In the genomic region with DNA sequence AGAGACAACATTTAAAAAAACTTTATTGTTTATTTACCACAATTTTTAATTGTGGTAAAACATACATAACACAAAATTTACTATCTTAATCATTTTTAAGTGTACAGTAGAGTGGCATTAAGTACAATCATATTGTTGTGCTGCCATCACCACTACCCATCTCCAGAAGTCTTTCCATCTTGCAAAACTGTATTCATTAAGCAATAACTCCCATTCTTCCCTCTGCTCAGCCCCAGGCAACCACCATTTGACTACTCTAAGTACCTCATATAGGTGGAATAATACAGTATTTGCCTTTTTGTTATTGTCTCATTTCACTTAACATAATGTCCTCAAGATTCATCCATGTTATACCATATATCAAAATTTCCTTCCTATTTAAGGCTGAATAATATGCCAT, we compare ENCODE assay signal across 19 cellular contexts. TPM values are rescaled to one million over a fixed set of nuclear protein-coding genes. Genes with fewer than 3 reads are reported as not detected.
DNase-seq lines count a peak whose midpoint lies in the region; ATAC-seq and TF ChIP-seq lines count a peak whose summit lies in the region.
"Had no signal": no experiment of that assay in that cellular context is flagged by ENCODE, and none has a peak within 500 bp of the region (broad histone marks: within the 10 kb centered on the region; RNA-seq: fewer than 3 reads in every experiment).

No MANE protein-coding gene starts in this region.

- TF ChIP-seq CTCF in coronary artery (IDR thresholded peaks at IDR 0.05): no peak
- TF ChIP-seq CTCF in psoas muscle (IDR thresholded peaks at IDR 0.05): no peak
- TF ChIP-seq CTCF in thoracic aorta (IDR thresholded peaks at IDR 0.05): no peak

- POLR2A ChIA-PET in naive thymus-derived CD4-positive, alpha-beta T cell (lab: Charles Lee): no interaction called here

- intact Hi-C loops in psoas muscle (cut with DNase I): loop anchor here in 1 of 2 donors (5.0 kb wide), 1 partner anchor 41 kb away; no protein-coding TSS in a partner anchor
- intact Hi-C loops in naive thymus-derived CD4-positive, alpha-beta T cell (cut with micrococcal nuclease): no loop called here

- no peaks in the 10 kb centered on the region for H4K20me1 ChIP-seq in Karpas-422 (ENCODE audit: insufficient read depth, low read depth, low read length)
- H4K20me1 ChIP-seq: BLaER1 had no signal

- H3K9me3 ChIP-seq in psoas muscle (peaks cover 15% of the 10 kb centered on the region), thoracic aorta (peaks cover 7% of the 10 kb centered on the region), Karpas-422 (ENCODE audit: low read length) (no peaks in the 10 kb centered on the region)
- peaks cover 0 to 12% (median 0%) of the 10 kb centered on the region in 3 experiments for H3K9me3 ChIP-seq in naive thymus-derived CD4-positive, alpha-beta T cell (ENCODE audit: control insufficient read depth in 2 of 3, low read length in 3 of 3)

- no peaks in the 10 kb centered on the region for H3K4me1 Mint-ChIP-seq in activated naive CD8-positive, alpha-beta T cell treated with anti-CD3 and anti-CD28 coated beads for 36 hours
- H3K4me1 Mint-ChIP-seq in naive thymus-derived CD4-positive, alpha-beta T cell: peaks cover 0 to 1% (median 0%) of the 10 kb centered on the region in 7 donors
- H3K4me1 Mint-ChIP-seq: B cell; CD4-positive, CD25-positive, alpha-beta regulatory T cell had no signal

- H3K79me2 ChIP-seq in Karpas-422 (ENCODE audit: low read length): no peaks in the 10 kb centered on the region

- H3K9ac ChIP-seq in Karpas-422 (ENCODE audit: low read length): no peak overlapping the region
- H3K9ac ChIP-seq: BLaER1, GM23248 had no signal

- H3K4me3 ChIP-seq in coronary artery (no peak overlapping the region), psoas muscle (peak overlapping the region; percentile 13), thoracic aorta (no peak overlapping the region), Karpas-422 (ENCODE audit: low read length) (no peak overlapping the region)
- H3K4me3 ChIP-seq in naive thymus-derived CD4-positive, alpha-beta T cell (ENCODE audit: low read length): no peak overlapping the region
- H3K4me3 ChIP-seq: BLaER1, GM23248 had no signal

- H3K4me1 ChIP-seq in psoas muscle: peaks cover 16% of the 10 kb centered on the region
- H3K4me1 ChIP-seq in thoracic aorta (ENCODE audit: control insufficient read depth in 1 of 2, low read depth in 2 of 2): peaks cover 0 to 8% of the 10 kb centered on the region in 2 donors
- H3K4me1 ChIP-seq in Karpas-422 (ENCODE audit: low read length): no peaks in the 10 kb centered on the region
- no peaks in the 10 kb centered on the region for H3K4me1 ChIP-seq in naive thymus-derived CD4-positive, alpha-beta T cell (ENCODE audit: control insufficient read depth in 2 of 2, insufficient read depth in 2 of 2, low read length in 2 of 2)
- H3K4me1 ChIP-seq: BLaER1 had no signal

- H2AFZ ChIP-seq in Karpas-422 (ENCODE audit: low read length): no peak overlapping the region
- H2AFZ ChIP-seq: GM23248 had no signal

- H3K9me2 ChIP-seq in Karpas-422 (replicated peaks; ENCODE audit: insufficient read depth, low read length): no peaks in the 10 kb centered on the region

- H3K4me2 ChIP-seq in Karpas-422 (ENCODE audit: low read depth, low read length, poor library complexity, severe bottlenecking): no peak overlapping the region
- H3K4me2 ChIP-seq: BLaER1 had no signal

- no peak for DNase-seq in coronary artery (ENCODE audit: low spot score)
- no peak for DNase-seq in psoas muscle
- DNase-seq in thoracic aorta (ENCODE audit: low spot score): no peak
- DNase-seq in Karpas-422: no peak
- no peak for DNase-seq in left lobe of liver (ENCODE audit: low spot score)
- no peak for DNase-seq in activated naive CD8-positive, alpha-beta T cell treated with anti-CD3 and anti-CD28 coated beads for 36 hours
- no peak for DNase-seq in naive thymus-derived CD4-positive, alpha-beta T cell
- DNase-seq: Caco-2; CD4-positive, CD25-positive, alpha-beta regulatory T cell; CD8-positive, alpha-beta T cell; DMS153; DND-41; GM23248; H7; HCEC 1CT had no signal

- peaks cover 27% of the 10 kb centered on the region for H3K9me3 Mint-ChIP-seq in activated naive CD8-positive, alpha-beta T cell treated with anti-CD3 and anti-CD28 coated beads for 36 hours
- peaks cover 12 to 41% (median 26%) of the 10 kb centered on the region in 11 donors for H3K9me3 Mint-ChIP-seq in naive thymus-derived CD4-positive, alpha-beta T cell

- H3K36me3 ChIP-seq in psoas muscle (ENCODE audit: insufficient read depth in 1 of 2, low read depth in 1 of 2) (no peaks in the 10 kb centered on the region), thoracic aorta (no peaks in the 10 kb centered on the region), Karpas-422 (ENCODE audit: insufficient read depth, low read length) (no peaks in the 10 kb centered on the region)
- H3K36me3 ChIP-seq in naive thymus-derived CD4-positive, alpha-beta T cell (ENCODE audit: control insufficient read depth in 2 of 3, insufficient read depth in 3 of 3, low read length in 3 of 3): no peaks in the 10 kb centered on the region
- H3K36me3 ChIP-seq: BLaER1 had no signal

- H3K27ac ChIP-seq in angular gyrus (ENCODE audit: low read depth, low read length) (peak overlapping the region; percentile 26), coronary artery (peak overlapping the region; percentile 24 to 78), psoas muscle (peak overlapping the region; percentile 92), thoracic aorta (peak overlapping the region; percentile 75 to 79), Karpas-422 (ENCODE audit: low read length) (no peak overlapping the region)
- H3K27ac ChIP-seq in naive thymus-derived CD4-positive, alpha-beta T cell (ENCODE audit: low read depth, low read length): no peak overlapping the region
- H3K27ac ChIP-seq: BLaER1, C4-2B, GM23248 had no signal

- H3K27me3 ChIP-seq in psoas muscle (ENCODE audit: insufficient read depth in 3 of 3, low read length in 2 of 3): no peaks in the 10 kb centered on the region
- H3K27me3 ChIP-seq in thoracic aorta (replicated peaks; ENCODE audit: insufficient read depth): no peaks in the 10 kb centered on the region
- no peaks in the 10 kb centered on the region for H3K27me3 ChIP-seq in Karpas-422 (ENCODE audit: low read length)
- no peaks in the 10 kb centered on the region for H3K27me3 ChIP-seq in naive thymus-derived CD4-positive, alpha-beta T cell (ENCODE audit: control insufficient read depth in 2 of 2, insufficient read depth in 2 of 2, low read length in 2 of 2)
- H3K27me3 ChIP-seq: BLaER1 had no signal

- H3K4me3 Mint-ChIP-seq in activated naive CD8-positive, alpha-beta T cell treated with anti-CD3 and anti-CD28 coated beads for 36 hours: no peak overlapping the region
- no peak overlapping the region for H3K4me3 Mint-ChIP-seq in naive thymus-derived CD4-positive, alpha-beta T cell
- H3K4me3 Mint-ChIP-seq: B cell; CD4-positive, CD25-positive, alpha-beta regulatory T cell; CD8-positive, alpha-beta T cell had no signal

- peaks cover 7% of the 10 kb centered on the region for H3K36me3 Mint-ChIP-seq in activated naive CD8-positive, alpha-beta T cell treated with anti-CD3 and anti-CD28 coated beads for 36 hours
- H3K36me3 Mint-ChIP-seq in naive thymus-derived CD4-positive, alpha-beta T cell: peaks cover 0 to 12% (median 8%) of the 10 kb centered on the region in 5 donors
- H3K36me3 Mint-ChIP-seq: CD4-positive, CD25-positive, alpha-beta regulatory T cell; CD8-positive, alpha-beta T cell had no signal

- ATAC-seq in psoas muscle (peak in 3 of 4 donors; percentile 49 to 53 (median 52)), thoracic aorta (ENCODE audit: insufficient number of reproducible peaks, low FRiP score, low read depth) (no peak), left lobe of liver (no peak)
- no peak for ATAC-seq in naive thymus-derived CD4-positive, alpha-beta T cell
- ATAC-seq: CD8-positive, alpha-beta T cell had no signal

- H3K27me3 Mint-ChIP-seq in activated naive CD8-positive, alpha-beta T cell treated with anti-CD3 and anti-CD28 coated beads for 36 hours: no peaks in the 10 kb centered on the region
- H3K27me3 Mint-ChIP-seq in naive thymus-derived CD4-positive, alpha-beta T cell: peaks cover 11 to 36% (median 12%) of the 10 kb centered on the region in 5 donors

- no peak overlapping the region for H3K27ac Mint-ChIP-seq in activated naive CD8-positive, alpha-beta T cell treated with anti-CD3 and anti-CD28 coated beads for 36 hours
- H3K27ac Mint-ChIP-seq in naive thymus-derived CD4-positive, alpha-beta T cell: no peak overlapping the region
- H3K27ac Mint-ChIP-seq: B cell; CD4-positive, CD25-positive, alpha-beta regulatory T cell; CD8-positive, alpha-beta T cell had no signal

- CTCF ChIA-PET in naive thymus-derived CD4-positive, alpha-beta T cell (lab: Charles Lee): no interaction called here

RNA-seq across cellular contexts. Expression of a gene that starts 12.8 kb away (rescaled TPM):
- total RNA-seq in psoas muscle: 1 to 10 TPM; 1.7 to 4.6 (median 3.2) TPM
- polyA plus RNA-seq in psoas muscle: 1 to 10 TPM; 1.2 to 2.6 (median 1.5) TPM
- total RNA-seq in thoracic aorta: under 1 TPM; 0.42 to 0.54 TPM
- total RNA-seq in Karpas-422 (2014; rRNA removed; shearing (Covaris generic); ENCODE audit: low replicate concordance): not detected in 2 replicates
- total RNA-seq in left lobe of liver: 3.3 TPM
- total RNA-seq in activated naive CD8-positive, alpha-beta T cell treated with anti-CD3 and anti-CD28 coated beads for 36 hours: not detected
- under 1 TPM in 4 of 5 experiments, not detected in 1; 0.24 to 0.79 (median 0.43) TPM for total RNA-seq in naive thymus-derived CD4-positive, alpha-beta T cell
- under 1 TPM in 1 of 2 donors, not detected in 1; 0.45 TPM for polyA plus RNA-seq in naive thymus-derived CD4-positive, alpha-beta T cell
- total RNA-seq: GM23248 had no signal
- polyA plus RNA-seq: GM23248 had no signal

RNA-seq across cellular contexts. Expression of a gene that starts 25.1 kb away (rescaled TPM):
- 100 to 1,000 TPM; 109 to 199 (median 170) TPM for total RNA-seq in psoas muscle
- 100 to 1,000 TPM in 1 of 3 donors, 10 to 100 TPM in 2; 58.5 to 107 (median 81.7) TPM for polyA plus RNA-seq in psoas muscle
- total RNA-seq in thoracic aorta: 100 to 1,000 TPM; 133 to 165 TPM
- total RNA-seq in Karpas-422 (2014; rRNA removed; shearing (Covaris generic); ENCODE audit: low replicate concordance): 4.4 and 6.8 TPM in 2 replicates
- total RNA-seq in left lobe of liver: 104 TPM
- 1 to 10 TPM; 2.9 to 4.3 TPM for total RNA-seq in activated naive CD8-positive, alpha-beta T cell treated with anti-CD3 and anti-CD28 coated beads for 36 hours
- 10 to 100 TPM; 13.5 to 35.7 (median 29.1) TPM for total RNA-seq in naive thymus-derived CD4-positive, alpha-beta T cell
- 10 to 100 TPM; 12.6 to 14.7 TPM for polyA plus RNA-seq in naive thymus-derived CD4-positive, alpha-beta T cell

Comparison
In these comparisons a context has a peak if more than half of its experiments do, and no peak if none do; other contexts are left out.
1. H3K27ac ChIP-seq: peak in angular gyrus (single experiment), coronary artery (2 of 2), psoas muscle (single experiment) and thoracic aorta (2 of 2); none in Karpas-422 (single experiment) and naive thymus-derived CD4-positive, alpha-beta T cell (single experiment).
2. ATAC-seq: peak in psoas muscle (3 of 4); none in thoracic aorta (single experiment), left lobe of liver (single experiment) and naive thymus-derived CD4-positive, alpha-beta T cell (single experiment).